In the genomic region with DNA sequence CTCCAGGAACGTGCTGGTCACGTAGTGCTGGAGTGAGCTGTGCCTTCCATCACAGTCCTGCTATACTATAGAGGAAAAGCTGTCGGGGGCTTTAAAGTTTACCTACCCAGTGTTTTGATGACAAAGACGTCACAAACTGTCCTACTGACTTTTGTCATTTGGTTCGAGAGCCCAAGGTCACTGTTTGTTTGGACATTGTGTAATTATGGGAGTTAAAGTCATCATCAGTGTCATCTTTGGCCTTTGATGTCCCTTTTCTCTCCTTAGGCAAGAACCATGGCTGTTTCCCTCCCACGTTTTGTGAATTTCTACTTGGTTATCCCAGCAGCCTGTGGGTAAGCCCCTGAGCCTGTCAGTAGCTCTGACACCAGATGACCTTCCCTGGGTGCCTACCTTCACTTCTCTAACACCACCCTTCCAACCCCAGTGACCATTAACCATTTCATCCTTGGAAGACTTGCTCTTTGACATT, we compare ENCODE assay signal across 1 cellular context.
TF ChIP-seq lines count a peak whose summit lies in the region.

No MANE protein-coding gene starts in this region.

TF ChIP-seq in HepG2, 621 proteins besides CTCF, POLR2A, EP300 and RAD21 (continued from another document and continues in another):
- TF ChIP-seq JDP2 (CRISPR knock-in tag; IDR thresholded peaks at IDR 0.05; ENCODE audit: borderline replicate concordance): no peak
- peak; percentile 98 for TF ChIP-seq RARA (CRISPR knock-in tag; IDR thresholded peaks at IDR 0.05)
- TF ChIP-seq, protein P1, sequence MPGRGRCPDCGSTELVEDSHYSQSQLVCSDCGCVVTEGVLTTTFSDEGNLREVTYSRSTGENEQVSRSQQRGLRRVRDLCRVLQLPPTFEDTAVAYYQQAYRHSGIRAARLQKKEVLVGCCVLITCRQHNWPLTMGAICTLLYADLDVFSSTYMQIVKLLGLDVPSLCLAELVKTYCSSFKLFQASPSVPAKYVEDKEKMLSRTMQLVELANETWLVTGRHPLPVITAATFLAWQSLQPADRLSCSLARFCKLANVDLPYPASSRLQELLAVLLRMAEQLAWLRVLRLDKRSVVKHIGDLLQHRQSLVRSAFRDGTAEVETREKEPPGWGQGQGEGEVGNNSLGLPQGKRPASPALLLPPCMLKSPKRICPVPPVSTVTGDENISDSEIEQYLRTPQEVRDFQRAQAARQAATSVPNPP (CRISPR knock-in tag; IDR thresholded peaks at IDR 0.05): no peak
- peak; percentile 95 for TF ChIP-seq NR2F6 (IDR thresholded peaks at IDR 0.05)
- TF ChIP-seq NR2F6 (CRISPR knock-in tag; IDR thresholded peaks at IDR 0.05): peak; percentile 96
- TF ChIP-seq, protein P2, sequence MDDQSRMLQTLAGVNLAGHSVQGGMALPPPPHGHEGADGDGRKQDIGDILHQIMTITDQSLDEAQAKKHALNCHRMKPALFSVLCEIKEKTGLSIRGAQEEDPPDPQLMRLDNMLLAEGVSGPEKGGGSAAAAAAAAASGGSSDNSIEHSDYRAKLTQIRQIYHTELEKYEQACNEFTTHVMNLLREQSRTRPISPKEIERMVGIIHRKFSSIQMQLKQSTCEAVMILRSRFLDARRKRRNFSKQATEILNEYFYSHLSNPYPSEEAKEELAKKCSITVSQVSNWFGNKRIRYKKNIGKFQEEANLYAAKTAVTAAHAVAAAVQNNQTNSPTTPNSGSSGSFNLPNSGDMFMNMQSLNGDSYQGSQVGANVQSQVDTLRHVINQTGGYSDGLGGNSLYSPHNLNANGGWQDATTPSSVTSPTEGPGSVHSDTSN (CRISPR knock-in tag; IDR thresholded peaks at IDR 0.05; ENCODE audit: borderline replicate concordance): 0 out of 2 replicates have a peak, but pooled peaks have one; percentile 26
- no peak for TF ChIP-seq ZNF816 (CRISPR knock-in tag; IDR thresholded peaks at IDR 0.05; ENCODE audit: borderline replicate concordance)
- TF ChIP-seq ZNF747 (CRISPR knock-in tag; IDR thresholded peaks at IDR 0.05; ENCODE audit: borderline replicate concordance): no peak
- TF ChIP-seq ZSCAN21 (CRISPR knock-in tag; IDR thresholded peaks at IDR 0.05; ENCODE audit: borderline replicate concordance): peak; percentile 29; the same call in 1 of the 2 replicates
- no peak for TF ChIP-seq RNF2 (conservative IDR thresholded peaks at IDR 0.05; ENCODE audit: low read depth)
- peak; percentile 34; the same call in 1 of the 2 replicates for TF ChIP-seq ZNF33B (CRISPR knock-in tag; IDR thresholded peaks at IDR 0.05)
- no peak for TF ChIP-seq SP1 (IDR thresholded peaks at IDR 0.05)
- TF ChIP-seq SP1 (CRISPR knock-in tag; IDR thresholded peaks at IDR 0.05): no peak
- TF ChIP-seq ZNF790 (CRISPR knock-in tag; IDR thresholded peaks at IDR 0.05; ENCODE audit: borderline replicate concordance): no peak
- TF ChIP-seq, protein P3, sequence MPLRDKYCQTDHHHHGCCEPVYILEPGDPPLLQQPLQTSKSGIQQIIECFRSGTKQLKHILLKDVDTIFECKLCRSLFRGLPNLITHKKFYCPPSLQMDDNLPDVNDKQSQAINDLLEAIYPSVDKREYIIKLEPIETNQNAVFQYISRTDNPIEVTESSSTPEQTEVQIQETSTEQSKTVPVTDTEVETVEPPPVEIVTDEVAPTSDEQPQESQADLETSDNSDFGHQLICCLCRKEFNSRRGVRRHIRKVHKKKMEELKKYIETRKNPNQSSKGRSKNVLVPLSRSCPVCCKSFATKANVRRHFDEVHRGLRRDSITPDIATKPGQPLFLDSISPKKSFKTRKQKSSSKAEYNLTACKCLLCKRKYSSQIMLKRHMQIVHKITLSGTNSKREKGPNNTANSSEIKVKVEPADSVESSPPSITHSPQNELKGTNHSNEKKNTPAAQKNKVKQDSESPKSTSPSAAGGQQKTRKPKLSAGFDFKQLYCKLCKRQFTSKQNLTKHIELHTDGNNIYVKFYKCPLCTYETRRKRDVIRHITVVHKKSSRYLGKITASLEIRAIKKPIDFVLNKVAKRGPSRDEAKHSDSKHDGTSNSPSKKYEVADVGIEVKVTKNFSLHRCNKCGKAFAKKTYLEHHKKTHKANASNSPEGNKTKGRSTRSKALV (CRISPR knock-in tag; IDR thresholded peaks at IDR 0.05): no peak; the same call in 1 of the 2 replicates
- TF ChIP-seq, protein P4, sequence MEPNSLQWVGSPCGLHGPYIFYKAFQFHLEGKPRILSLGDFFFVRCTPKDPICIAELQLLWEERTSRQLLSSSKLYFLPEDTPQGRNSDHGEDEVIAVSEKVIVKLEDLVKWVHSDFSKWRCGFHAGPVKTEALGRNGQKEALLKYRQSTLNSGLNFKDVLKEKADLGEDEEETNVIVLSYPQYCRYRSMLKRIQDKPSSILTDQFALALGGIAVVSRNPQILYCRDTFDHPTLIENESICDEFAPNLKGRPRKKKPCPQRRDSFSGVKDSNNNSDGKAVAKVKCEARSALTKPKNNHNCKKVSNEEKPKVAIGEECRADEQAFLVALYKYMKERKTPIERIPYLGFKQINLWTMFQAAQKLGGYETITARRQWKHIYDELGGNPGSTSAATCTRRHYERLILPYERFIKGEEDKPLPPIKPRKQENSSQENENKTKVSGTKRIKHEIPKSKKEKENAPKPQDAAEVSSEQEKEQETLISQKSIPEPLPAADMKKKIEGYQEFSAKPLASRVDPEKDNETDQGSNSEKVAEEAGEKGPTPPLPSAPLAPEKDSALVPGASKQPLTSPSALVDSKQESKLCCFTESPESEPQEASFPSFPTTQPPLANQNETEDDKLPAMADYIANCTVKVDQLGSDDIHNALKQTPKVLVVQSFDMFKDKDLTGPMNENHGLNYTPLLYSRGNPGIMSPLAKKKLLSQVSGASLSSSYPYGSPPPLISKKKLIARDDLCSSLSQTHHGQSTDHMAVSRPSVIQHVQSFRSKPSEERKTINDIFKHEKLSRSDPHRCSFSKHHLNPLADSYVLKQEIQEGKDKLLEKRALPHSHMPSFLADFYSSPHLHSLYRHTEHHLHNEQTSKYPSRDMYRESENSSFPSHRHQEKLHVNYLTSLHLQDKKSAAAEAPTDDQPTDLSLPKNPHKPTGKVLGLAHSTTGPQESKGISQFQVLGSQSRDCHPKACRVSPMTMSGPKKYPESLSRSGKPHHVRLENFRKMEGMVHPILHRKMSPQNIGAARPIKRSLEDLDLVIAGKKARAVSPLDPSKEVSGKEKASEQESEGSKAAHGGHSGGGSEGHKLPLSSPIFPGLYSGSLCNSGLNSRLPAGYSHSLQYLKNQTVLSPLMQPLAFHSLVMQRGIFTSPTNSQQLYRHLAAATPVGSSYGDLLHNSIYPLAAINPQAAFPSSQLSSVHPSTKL (CRISPR knock-in tag; IDR thresholded peaks at IDR 0.05): peak; percentile 100
- TF ChIP-seq NR3C1 (CRISPR knock-in tag; IDR thresholded peaks at IDR 0.05): no peak
- TF ChIP-seq ZNF207 (IDR thresholded peaks at IDR 0.05; ENCODE audit: borderline replicate concordance): no peak
- TF ChIP-seq, protein P5, sequence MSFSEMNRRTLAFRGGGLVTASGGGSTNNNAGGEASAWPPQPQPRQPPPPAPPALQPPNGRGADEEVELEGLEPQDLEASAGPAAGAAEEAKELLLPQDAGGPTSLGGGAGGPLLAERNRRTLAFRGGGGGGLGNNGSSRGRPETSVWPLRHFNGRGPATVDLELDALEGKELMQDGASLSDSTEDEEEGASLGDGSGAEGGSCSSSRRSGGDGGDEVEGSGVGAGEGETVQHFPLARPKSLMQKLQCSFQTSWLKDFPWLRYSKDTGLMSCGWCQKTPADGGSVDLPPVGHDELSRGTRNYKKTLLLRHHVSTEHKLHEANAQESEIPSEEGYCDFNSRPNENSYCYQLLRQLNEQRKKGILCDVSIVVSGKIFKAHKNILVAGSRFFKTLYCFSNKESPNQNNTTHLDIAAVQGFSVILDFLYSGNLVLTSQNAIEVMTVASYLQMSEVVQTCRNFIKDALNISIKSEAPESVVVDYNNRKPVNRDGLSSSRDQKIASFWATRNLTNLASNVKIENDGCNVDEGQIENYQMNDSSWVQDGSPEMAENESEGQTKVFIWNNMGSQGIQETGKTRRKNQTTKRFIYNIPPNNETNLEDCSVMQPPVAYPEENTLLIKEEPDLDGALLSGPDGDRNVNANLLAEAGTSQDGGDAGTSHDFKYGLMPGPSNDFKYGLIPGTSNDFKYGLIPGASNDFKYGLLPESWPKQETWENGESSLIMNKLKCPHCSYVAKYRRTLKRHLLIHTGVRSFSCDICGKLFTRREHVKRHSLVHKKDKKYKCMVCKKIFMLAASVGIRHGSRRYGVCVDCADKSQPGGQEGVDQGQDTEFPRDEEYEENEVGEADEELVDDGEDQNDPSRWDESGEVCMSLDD (CRISPR knock-in tag; IDR thresholded peaks at IDR 0.05; ENCODE audit: borderline replicate concordance): peak; percentile 48; the same call in 1 of the 2 replicates
- TF ChIP-seq ZNF124 (CRISPR knock-in tag; IDR thresholded peaks at IDR 0.05): peak; percentile 97
- TF ChIP-seq JUN (CRISPR knock-in tag; IDR thresholded peaks at IDR 0.05): peak; percentile 84
- TF ChIP-seq THAP11 (CRISPR knock-in tag; IDR thresholded peaks at IDR 0.05): peak; percentile 74; the same call in 1 of the 2 replicates
- peak; percentile 92 for TF ChIP-seq CREB1 (IDR thresholded peaks at IDR 0.05)
- peak; percentile 94 for TF ChIP-seq CREB1 (CRISPR knock-in tag; IDR thresholded peaks at IDR 0.05)
- TF ChIP-seq MLLT10 (CRISPR knock-in tag; IDR thresholded peaks at IDR 0.05): no peak
- TF ChIP-seq RARG (CRISPR knock-in tag; IDR thresholded peaks at IDR 0.05; ENCODE audit: low read depth): no peak
- TF ChIP-seq, protein P6, sequence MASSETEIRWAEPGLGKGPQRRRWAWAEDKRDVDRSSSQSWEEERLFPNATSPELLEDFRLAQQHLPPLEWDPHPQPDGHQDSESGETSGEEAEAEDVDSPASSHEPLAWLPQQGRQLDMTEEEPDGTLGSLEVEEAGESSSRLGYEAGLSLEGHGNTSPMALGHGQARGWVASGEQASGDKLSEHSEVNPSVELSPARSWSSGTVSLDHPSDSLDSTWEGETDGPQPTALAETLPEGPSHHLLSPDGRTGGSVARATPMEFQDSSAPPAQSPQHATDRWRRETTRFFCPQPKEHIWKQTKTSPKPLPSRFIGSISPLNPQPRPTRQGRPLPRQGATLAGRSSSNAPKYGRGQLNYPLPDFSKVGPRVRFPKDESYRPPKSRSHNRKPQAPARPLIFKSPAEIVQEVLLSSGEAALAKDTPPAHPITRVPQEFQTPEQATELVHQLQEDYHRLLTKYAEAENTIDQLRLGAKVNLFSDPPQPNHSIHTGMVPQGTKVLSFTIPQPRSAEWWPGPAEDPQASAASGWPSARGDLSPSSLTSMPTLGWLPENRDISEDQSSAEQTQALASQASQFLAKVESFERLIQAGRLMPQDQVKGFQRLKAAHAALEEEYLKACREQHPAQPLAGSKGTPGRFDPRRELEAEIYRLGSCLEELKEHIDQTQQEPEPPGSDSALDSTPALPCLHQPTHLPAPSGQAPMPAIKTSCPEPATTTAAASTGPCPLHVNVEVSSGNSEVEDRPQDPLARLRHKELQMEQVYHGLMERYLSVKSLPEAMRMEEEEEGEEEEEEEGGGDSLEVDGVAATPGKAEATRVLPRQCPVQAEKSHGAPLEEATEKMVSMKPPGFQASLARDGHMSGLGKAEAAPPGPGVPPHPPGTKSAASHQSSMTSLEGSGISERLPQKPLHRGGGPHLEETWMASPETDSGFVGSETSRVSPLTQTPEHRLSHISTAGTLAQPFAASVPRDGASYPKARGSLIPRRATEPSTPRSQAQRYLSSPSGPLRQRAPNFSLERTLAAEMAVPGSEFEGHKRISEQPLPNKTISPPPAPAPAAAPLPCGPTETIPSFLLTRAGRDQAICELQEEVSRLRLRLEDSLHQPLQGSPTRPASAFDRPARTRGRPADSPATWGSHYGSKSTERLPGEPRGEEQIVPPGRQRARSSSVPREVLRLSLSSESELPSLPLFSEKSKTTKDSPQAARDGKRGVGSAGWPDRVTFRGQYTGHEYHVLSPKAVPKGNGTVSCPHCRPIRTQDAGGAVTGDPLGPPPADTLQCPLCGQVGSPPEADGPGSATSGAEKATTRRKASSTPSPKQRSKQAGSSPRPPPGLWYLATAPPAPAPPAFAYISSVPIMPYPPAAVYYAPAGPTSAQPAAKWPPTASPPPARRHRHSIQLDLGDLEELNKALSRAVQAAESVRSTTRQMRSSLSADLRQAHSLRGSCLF (CRISPR knock-in tag; IDR thresholded peaks at IDR 0.05; ENCODE audit: borderline replicate concordance): no peak
- no peak for TF ChIP-seq ZNF720 (CRISPR knock-in tag; IDR thresholded peaks at IDR 0.05)
- TF ChIP-seq, protein P7, sequence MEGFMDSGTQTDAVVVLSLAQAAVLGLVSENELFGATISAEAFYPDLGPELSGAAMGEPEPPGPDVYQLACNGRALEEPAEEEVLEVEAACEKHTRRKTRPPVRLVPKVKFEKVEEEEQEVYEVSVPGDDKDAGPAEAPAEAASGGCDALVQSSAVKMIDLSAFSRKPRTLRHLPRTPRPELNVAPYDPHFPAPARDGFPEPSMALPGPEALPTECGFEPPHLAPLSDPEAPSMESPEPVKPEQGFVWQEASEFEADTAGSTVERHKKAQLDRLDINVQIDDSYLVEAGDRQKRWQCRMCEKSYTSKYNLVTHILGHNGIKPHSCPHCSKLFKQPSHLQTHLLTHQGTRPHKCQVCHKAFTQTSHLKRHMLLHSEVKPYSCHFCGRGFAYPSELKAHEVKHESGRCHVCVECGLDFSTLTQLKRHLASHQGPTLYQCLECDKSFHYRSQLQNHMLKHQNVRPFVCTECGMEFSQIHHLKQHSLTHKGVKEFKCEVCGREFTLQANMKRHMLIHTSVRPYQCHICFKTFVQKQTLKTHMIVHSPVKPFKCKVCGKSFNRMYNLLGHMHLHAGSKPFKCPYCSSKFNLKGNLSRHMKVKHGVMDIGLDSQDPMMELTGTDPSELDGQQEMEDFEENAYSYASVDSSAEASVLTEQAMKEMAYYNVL (CRISPR knock-in tag; IDR thresholded peaks at IDR 0.05; ENCODE audit: borderline replicate concordance): peak; percentile 88; the same call in 1 of the 2 replicates
- peak; percentile 95 for TF ChIP-seq IRF2 (CRISPR knock-in tag; IDR thresholded peaks at IDR 0.05)
- no peak for TF ChIP-seq ZNF34 (CRISPR knock-in tag; IDR thresholded peaks at IDR 0.05; ENCODE audit: borderline replicate concordance)
- TF ChIP-seq ZNF264 (CRISPR knock-in tag; IDR thresholded peaks at IDR 0.05): peak; percentile 73; the same call in 1 of the 2 replicates
- TF ChIP-seq JUNB (CRISPR knock-in tag; IDR thresholded peaks at IDR 0.05; ENCODE audit: borderline replicate concordance): 0 out of 2 replicates have a peak, but pooled peaks have one; percentile 28
- TF ChIP-seq, protein P8, sequence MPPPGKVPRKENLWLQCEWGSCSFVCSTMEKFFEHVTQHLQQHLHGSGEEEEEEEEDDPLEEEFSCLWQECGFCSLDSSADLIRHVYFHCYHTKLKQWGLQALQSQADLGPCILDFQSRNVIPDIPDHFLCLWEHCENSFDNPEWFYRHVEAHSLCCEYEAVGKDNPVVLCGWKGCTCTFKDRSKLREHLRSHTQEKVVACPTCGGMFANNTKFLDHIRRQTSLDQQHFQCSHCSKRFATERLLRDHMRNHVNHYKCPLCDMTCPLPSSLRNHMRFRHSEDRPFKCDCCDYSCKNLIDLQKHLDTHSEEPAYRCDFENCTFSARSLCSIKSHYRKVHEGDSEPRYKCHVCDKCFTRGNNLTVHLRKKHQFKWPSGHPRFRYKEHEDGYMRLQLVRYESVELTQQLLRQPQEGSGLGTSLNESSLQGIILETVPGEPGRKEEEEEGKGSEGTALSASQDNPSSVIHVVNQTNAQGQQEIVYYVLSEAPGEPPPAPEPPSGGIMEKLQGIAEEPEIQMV (CRISPR knock-in tag; IDR thresholded peaks at IDR 0.05; ENCODE audit: low read depth): no peak
- no peak for TF ChIP-seq SETDB1 (CRISPR knock-in tag; IDR thresholded peaks at IDR 0.05; ENCODE audit: borderline replicate concordance)
- peak; percentile 60; the same call in 1 of the 2 replicates for TF ChIP-seq ZNF766 (CRISPR knock-in tag; IDR thresholded peaks at IDR 0.05; ENCODE audit: borderline replicate concordance)
- TF ChIP-seq RFX1 (IDR thresholded peaks at IDR 0.05): no peak
- TF ChIP-seq ZNF577 (CRISPR knock-in tag; IDR thresholded peaks at IDR 0.05; ENCODE audit: borderline replicate concordance, low read depth): no peak
- TF ChIP-seq, protein P9, sequence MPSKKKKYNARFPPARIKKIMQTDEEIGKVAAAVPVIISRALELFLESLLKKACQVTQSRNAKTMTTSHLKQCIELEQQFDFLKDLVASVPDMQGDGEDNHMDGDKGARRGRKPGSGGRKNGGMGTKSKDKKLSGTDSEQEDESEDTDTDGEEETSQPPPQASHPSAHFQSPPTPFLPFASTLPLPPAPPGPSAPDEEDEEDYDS (CRISPR knock-in tag; IDR thresholded peaks at IDR 0.05): peak; percentile 72
- TF ChIP-seq ZNF777 (CRISPR knock-in tag; IDR thresholded peaks at IDR 0.05): no peak
